12 cellular contexts compared by ENCODE assay signal in the genomic region with DNA sequence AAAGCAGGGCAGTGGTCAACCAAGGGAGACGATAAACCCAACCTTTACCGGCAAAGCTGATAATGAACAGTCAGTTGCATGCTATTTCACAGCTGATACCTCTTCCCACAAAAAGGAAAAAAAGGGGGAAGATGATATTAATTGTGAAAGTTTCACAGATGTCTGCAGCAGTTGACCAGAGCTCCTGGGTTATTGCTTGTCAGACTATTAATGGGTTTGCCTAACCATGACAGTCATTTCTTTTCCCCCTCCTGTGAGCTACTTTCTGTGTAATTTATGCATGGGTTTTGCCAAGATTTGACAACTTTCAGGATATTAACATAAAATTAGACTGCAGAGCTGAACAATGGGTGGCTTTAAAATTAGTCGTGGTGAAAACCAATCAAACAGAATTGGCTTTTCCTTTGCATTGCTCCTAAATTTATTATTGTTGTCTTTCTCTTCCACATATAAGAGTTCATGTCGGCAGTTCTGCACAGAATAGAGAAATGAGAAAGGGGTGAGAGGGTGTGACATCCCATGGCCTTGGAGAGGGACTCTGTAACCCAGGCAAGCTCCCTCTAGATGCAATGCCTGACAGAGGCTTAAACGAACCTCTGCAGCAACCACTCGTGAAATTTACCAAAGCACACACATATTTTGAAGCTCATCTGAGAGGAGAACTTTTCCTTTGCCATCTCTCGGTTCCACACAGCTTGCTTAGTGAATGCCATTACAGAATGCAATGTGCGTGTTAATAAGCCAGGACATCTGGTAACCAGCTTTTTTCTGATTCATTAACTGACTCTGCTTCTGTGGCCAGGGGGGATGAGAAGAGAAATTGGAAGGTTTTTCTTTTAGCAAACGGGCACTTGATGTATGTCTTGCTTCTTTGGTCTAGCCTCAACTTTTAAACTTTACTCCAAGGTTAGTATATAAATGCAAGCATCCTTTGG.
DNase-seq lines count a peak whose midpoint lies in the region; ATAC-seq and TF ChIP-seq lines count a peak whose summit lies in the region.
"Had no signal": no experiment of that assay in that cellular context is flagged by ENCODE, and none has a peak within 500 bp of the region (broad histone marks: within the 10 kb centered on the region; RNA-seq: fewer than 3 reads in every experiment).

No MANE protein-coding gene starts in this region.

- H2AFZ ChIP-seq in DND-41 (ENCODE audit: low read depth, low read length) (no peak overlapping the region), OCI-LY1 (ENCODE audit: low read length) (0 out of 2 replicates have a peak overlapping the region, but pooled peaks have one; percentile 24)

- no peak overlapping the region for H3K4me3 ChIP-seq in DND-41 (ENCODE audit: low read depth in 1 of 2, low read length in 2 of 2)
- H3K4me3 ChIP-seq in OCI-LY1 (ENCODE audit: low read depth, low read length, poor library complexity, severe bottlenecking) = peak overlapping the region; percentile 23
- H3K4me3 ChIP-seq: thoracic aorta had no signal

- H3K9me3 Mint-ChIP-seq in chondrocyte (ENCODE audit: low read depth) = no peaks in the 10 kb centered on the region
- H3K9me3 Mint-ChIP-seq: central memory CD8-positive, alpha-beta T cell had no signal

- intact Hi-C loops in Right ventricle myocardium inferior (cut with DNase I) = no loop called here

- H3K4me1 Mint-ChIP-seq in chondrocyte (ENCODE audit: low read depth) = peaks cover 32% of the 10 kb centered on the region

- no peaks in the 10 kb centered on the region for H3F3A ChIP-seq in OCI-LY1 (ENCODE audit: insufficient read depth, low read length)

- DNase-seq in DND-41 (no peak), HPDE6-E6E7 (ENCODE audit: extremely low spot score) (no peak), chondrocyte (ENCODE audit: low spot score) (no peak), activated gamma-delta T cell treated with Interleukin-2 at 50 U/mL for 16 hours (no peak), Right ventricle myocardium inferior (ENCODE audit: missing footprints) (no peak)
- DNase-seq: kidney, NCI-H1048 had no signal

- no peaks in the 10 kb centered on the region for H3K27me3 ChIP-seq in DND-41 (ENCODE audit: insufficient read depth, low read length, poor library complexity)
- no peaks in the 10 kb centered on the region for H3K27me3 ChIP-seq in OCI-LY1 (ENCODE audit: insufficient read depth, low read length)

- H3K27ac Mint-ChIP-seq in chondrocyte (ENCODE audit: unreplicated experiment) = no peak overlapping the region

- H3K79me2 ChIP-seq in DND-41 (ENCODE audit: insufficient read depth, low read length) = no peaks in the 10 kb centered on the region
- no peaks in the 10 kb centered on the region for H3K79me2 ChIP-seq in OCI-LY1 (ENCODE audit: insufficient read depth, low read length)

- H3K4me3 Mint-ChIP-seq in chondrocyte (ENCODE audit: unreplicated experiment) = no peak overlapping the region
- H3K4me3 Mint-ChIP-seq: central memory CD8-positive, alpha-beta T cell had no signal

- H3K9me2 ChIP-seq in OCI-LY1 (ENCODE audit: low read depth, low read length) = no peaks in the 10 kb centered on the region

- H3K4me1 ChIP-seq in DND-41 (ENCODE audit: insufficient read depth, low read length) = peaks cover 42% of the 10 kb centered on the region
- peaks cover 46% of the 10 kb centered on the region for H3K4me1 ChIP-seq in OCI-LY1 (ENCODE audit: insufficient read depth, low read length, severe bottlenecking)

- H3K36me3 Mint-ChIP-seq in chondrocyte (ENCODE audit: low read depth) = no peaks in the 10 kb centered on the region

- no peaks in the 10 kb centered on the region for H3K27me3 Mint-ChIP-seq in chondrocyte (ENCODE audit: low read depth)
- H3K27me3 Mint-ChIP-seq: central memory CD8-positive, alpha-beta T cell had no signal

- H3K9ac ChIP-seq in DND-41 (ENCODE audit: low read depth, low read length) = no peak overlapping the region
- peak overlapping the region; percentile 37; the same call in 1 of the 2 replicates for H3K9ac ChIP-seq in OCI-LY1 (ENCODE audit: low read length)

- H4K20me1 ChIP-seq in DND-41 (ENCODE audit: insufficient read depth, low read length) = no peaks in the 10 kb centered on the region
- no peaks in the 10 kb centered on the region for H4K20me1 ChIP-seq in OCI-LY1 (ENCODE audit: insufficient read depth, low read length)

- TF ChIP-seq CTCF in DND-41 (IDR thresholded peaks at IDR 0.05; ENCODE audit: borderline replicate concordance, extremely low read depth, low read length, poor library complexity, severe bottlenecking) (no peak), OCI-LY1 (IDR thresholded peaks at IDR 0.05; ENCODE audit: low read length) (no peak), chondrocyte (IDR thresholded peaks at IDR 0.05) (no peak)

- no peaks in the 10 kb centered on the region; the same call in 1 of the 2 replicates for H3K36me3 ChIP-seq in DND-41 (ENCODE audit: insufficient read depth, low read length)
- H3K36me3 ChIP-seq in OCI-LY1 (ENCODE audit: insufficient read depth, low read length) = no peaks in the 10 kb centered on the region
- H3K36me3 ChIP-seq: thoracic aorta had no signal

- peak overlapping the region; percentile 2; the same call in 1 of the 2 replicates for H3K27ac ChIP-seq in DND-41 (ENCODE audit: low read length)
- H3K27ac ChIP-seq in OCI-LY1 (ENCODE audit: low read depth, low read length, poor library complexity, severe bottlenecking) = peak overlapping the region; percentile 65
- H3K27ac ChIP-seq: thoracic aorta had no signal

- H3K9me3 ChIP-seq in DND-41 (ENCODE audit: insufficient read depth, low read length, severe bottlenecking) (no peaks in the 10 kb centered on the region), OCI-LY1 (ENCODE audit: low read length) (no peaks in the 10 kb centered on the region)
- H3K9me3 ChIP-seq: thoracic aorta had no signal

- ATAC-seq in DND-41 (ENCODE audit: insufficient read depth, low read depth) (no peak), GM19351 (IDR thresholded peaks at IDR 0.05; ENCODE audit: unreplicated experiment) (peak; percentile 71), HG02973 (IDR thresholded peaks at IDR 0.05; ENCODE audit: unreplicated experiment) (peak; percentile 71), Right ventricle myocardium inferior (no peak)

- no peak overlapping the region for H3K4me2 ChIP-seq in DND-41 (ENCODE audit: insufficient read depth, low read length)
- H3K4me2 ChIP-seq in OCI-LY1 (ENCODE audit: low read length) = peak overlapping the region; percentile 74

Comparison
In these comparisons a context has a peak if more than half of its experiments do, and no peak if none do; other contexts are left out.
1. ATAC-seq: peak in GM19351 (single experiment) and HG02973 (single experiment); none in DND-41 (single experiment) and Right ventricle myocardium inferior (single experiment).